In the genomic region with DNA sequence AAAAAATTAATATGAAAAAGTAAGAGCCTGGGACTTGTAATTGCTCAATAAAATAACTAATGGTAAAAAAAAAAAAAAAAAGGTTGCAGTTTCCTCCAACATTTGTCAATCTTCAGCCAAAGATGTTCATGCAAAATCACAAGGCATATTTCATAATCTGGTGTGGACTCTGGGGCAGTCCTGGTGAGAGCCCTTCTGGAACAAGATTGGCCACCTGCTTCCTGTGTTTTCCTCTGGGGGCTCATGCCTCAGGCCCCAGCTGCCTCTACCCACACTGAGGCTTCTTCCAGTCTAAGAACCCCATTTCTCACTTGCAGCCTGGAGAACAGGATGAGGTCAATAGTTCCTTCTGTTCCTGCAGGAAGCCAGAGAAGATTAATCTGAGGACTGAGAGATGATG, we compare ENCODE assay signal across 22 cellular contexts.
DNase-seq lines count a peak whose midpoint lies in the region; ATAC-seq and TF ChIP-seq lines count a peak whose summit lies in the region.
"Had no signal": no experiment of that assay in that cellular context is flagged by ENCODE, and none has a peak within 500 bp of the region (broad histone marks: within the 10 kb centered on the region; RNA-seq: fewer than 3 reads in every experiment).

No MANE protein-coding gene starts in this region.

- no peak for TF ChIP-seq CTCF in gastroesophageal sphincter (IDR thresholded peaks at IDR 0.05)
- no peak for TF ChIP-seq CTCF in sigmoid colon (IDR thresholded peaks at IDR 0.05)
- no peak for TF ChIP-seq CTCF in GM10266 (IDR thresholded peaks at IDR 0.05; ENCODE audit: control insufficient read depth, insufficient read depth, low read depth, missing control alignments)

- intact Hi-C loops in sigmoid colon (cut with DNase I) = no loop called here

- peak overlapping the region in 5 of 11 experiments; percentile 49 to 74 (median 63); a peak in 10 of 22 replicates for H3K9ac ChIP-seq in BLaER1 treated with 17β-estradiol and CSF1 and Interleukin-3, amounts not matched to agents 10 nM and 100 nM
- H3K9ac ChIP-seq: SK-N-SH had no signal

- H3K4me3 ChIP-seq in BLaER1 treated with 17β-estradiol and CSF1 and Interleukin-3, amounts not matched to agents 10 nM and 100 nM = no peak overlapping the region
- H3K4me3 ChIP-seq in gastroesophageal sphincter (no peak overlapping the region), sigmoid colon (no peak overlapping the region)
- H3K4me3 ChIP-seq: PC-9 had no signal

- H4K20me1 ChIP-seq in BLaER1 treated with 17β-estradiol and CSF1 and Interleukin-3, amounts not matched to agents 10 nM and 100 nM = no peaks in the 10 kb centered on the region

- H3K4me1 ChIP-seq in BLaER1 treated with 17β-estradiol and CSF1 and Interleukin-3, amounts not matched to agents 10 nM and 100 nM = peaks cover 5 to 40% (median 24%) of the 10 kb centered on the region in 10 experiments; a peak in 18 of 20 replicates
- H3K4me1 ChIP-seq in gastroesophageal sphincter (peaks cover 0 to 18% (median 0%) of the 10 kb centered on the region in 3 donors), sigmoid colon (peaks cover 0 to 11% (median 6%) of the 10 kb centered on the region in 4 donors)
- H3K4me1 ChIP-seq: BE2C, Caco-2 had no signal

- ATAC-seq in gastroesophageal sphincter (peak; percentile 60), HG03135 (IDR thresholded peaks at IDR 0.05; ENCODE audit: unreplicated experiment) (no peak)
- ATAC-seq: HCT116 had no signal

- H3K27me3 ChIP-seq in BLaER1 treated with 17β-estradiol and CSF1 and Interleukin-3, amounts not matched to agents 10 nM and 100 nM = no peaks in the 10 kb centered on the region
- H3K27me3 ChIP-seq in gastroesophageal sphincter (no peaks in the 10 kb centered on the region), sigmoid colon (no peaks in the 10 kb centered on the region)
- H3K27me3 ChIP-seq: BE2C had no signal

- peaks cover 0 to 8% (median 0%) of the 10 kb centered on the region in 11 experiments; a peak in 3 of 22 replicates for H3K9me3 ChIP-seq in BLaER1 treated with 17β-estradiol and CSF1 and Interleukin-3, amounts not matched to agents 10 nM and 100 nM (replicated peaks in 1 of 11)
- no peaks in the 10 kb centered on the region for H3K9me3 ChIP-seq in gastroesophageal sphincter
- H3K9me3 ChIP-seq in sigmoid colon = no peaks in the 10 kb centered on the region
- H3K9me3 ChIP-seq: BE2C, Caco-2, SK-N-SH had no signal

- H3K36me3 ChIP-seq in BLaER1 treated with 17β-estradiol and CSF1 and Interleukin-3, amounts not matched to agents 10 nM and 100 nM = no peaks in the 10 kb centered on the region
- H3K36me3 ChIP-seq in gastroesophageal sphincter (no peaks in the 10 kb centered on the region), sigmoid colon (no peaks in the 10 kb centered on the region)
- H3K36me3 ChIP-seq: BE2C had no signal

- H3K4me2 ChIP-seq in BLaER1 treated with 17β-estradiol and CSF1 and Interleukin-3, amounts not matched to agents 10 nM and 100 nM = peak overlapping the region in 10 of 11 experiments; percentile 20 to 73 (median 65); a peak in 20 of 22 replicates
- H3K4me2 ChIP-seq: PC-9, SK-N-SH had no signal

- TF ChIP-seq EP300 in gastroesophageal sphincter (IDR thresholded peaks at IDR 0.05) = no peak
- no peak for TF ChIP-seq EP300 in sigmoid colon (IDR thresholded peaks at IDR 0.05)

- DNase-seq in NCI-H446 treated with DMSO at 0.1 percent for 48 hours (lab: John Stamatoyannopoulos, UW) (peak; percentile 76), sigmoid colon (no peak), GM10266 (ENCODE audit: extremely low spot score) (no peak), NCI-H1417 treated with DMSO at 0.1 percent for 48 hours (lab: John Stamatoyannopoulos, UW) (no peak)
- DNase-seq: BE2C; Caco-2; CD4-positive, alpha-beta memory T cell; DMS153; GOT3; KG1; NCI-H1105; NCI-H1694; NCI-H510A; NCI-H748 treated with DMSO at 0.1 percent for 48 hours; PC-9; RPMI8226; SIG-M5; SK-N-SH had no signal

- no peak for TF ChIP-seq POLR2A in gastroesophageal sphincter (IDR thresholded peaks at IDR 0.05)
- TF ChIP-seq POLR2A in sigmoid colon (IDR thresholded peaks at IDR 0.05) = no peak

- peak overlapping the region in 6 of 11 experiments; percentile 66 to 86 (median 84); a peak in 12 of 22 replicates for H3K27ac ChIP-seq in BLaER1 treated with 17β-estradiol and CSF1 and Interleukin-3, amounts not matched to agents 10 nM and 100 nM
- peak overlapping the region in 2 of 4 donors; percentile 20 to 39 for H3K27ac ChIP-seq in gastroesophageal sphincter
- H3K27ac ChIP-seq in sigmoid colon = peak overlapping the region in 3 of 4 donors; percentile 6 to 36 (median 32)
- H3K27ac ChIP-seq: PC-9 had no signal
